In the genomic region with DNA sequence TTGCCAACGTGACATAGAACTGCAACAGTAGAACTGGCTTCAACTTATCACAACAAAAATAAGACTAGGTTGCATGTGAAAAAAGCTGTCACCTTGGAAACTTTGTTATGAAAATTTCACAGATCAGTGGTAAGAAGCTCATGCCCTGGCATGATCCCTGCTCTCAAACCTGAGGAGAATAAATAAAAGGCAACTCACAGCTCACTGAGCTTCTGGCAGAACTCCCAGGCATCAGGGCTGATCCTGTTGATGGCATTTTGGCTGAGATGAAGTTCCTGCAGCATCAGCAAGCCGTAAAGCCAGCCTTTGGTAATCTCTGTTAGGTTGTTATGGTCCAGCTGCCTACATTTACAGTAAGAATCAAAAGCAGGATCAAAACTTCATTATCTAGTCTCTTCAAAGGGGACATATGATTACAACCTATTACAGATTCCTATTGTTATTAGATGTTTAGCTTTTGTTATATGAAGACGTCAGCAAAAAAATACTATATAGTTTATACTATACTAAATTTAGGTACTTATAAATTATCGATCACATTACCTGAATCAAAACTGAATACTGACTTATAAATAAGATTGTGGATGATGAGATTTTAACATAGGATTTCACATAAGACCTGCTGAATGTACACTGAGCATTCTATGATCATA, we compare ENCODE assay signal across 9 cellular contexts. TPM values are rescaled to one million over a fixed set of nuclear protein-coding genes. Genes with fewer than 3 reads are reported as not detected.
DNase-seq lines count a peak whose midpoint lies in the region; ATAC-seq and TF ChIP-seq lines count a peak whose summit lies in the region.
"Had no signal": no experiment of that assay in that cellular context is flagged by ENCODE, and none has a peak within 500 bp of the region (broad histone marks: within the 10 kb centered on the region; RNA-seq: fewer than 3 reads in every experiment).

No MANE protein-coding gene starts in this region.

- no peak for TF ChIP-seq CTCF in astrocyte of the spinal cord (IDR thresholded peaks at IDR 0.05; ENCODE audit: low read depth, low read length)

- in situ Hi-C loops in astrocyte of the spinal cord (cut with HindIII; ENCODE audit: low sequenced_read_pairs): no loop called here

- no peak for ATAC-seq in HG02623 (IDR thresholded peaks at IDR 0.05; ENCODE audit: unreplicated experiment)
- no peak for ATAC-seq in GM19351 (IDR thresholded peaks at IDR 0.05; ENCODE audit: unreplicated experiment)
- ATAC-seq: activated CD8-positive, alpha-beta T cell treated with anti-CD3 and anti-CD28 coated beads, Interleukin-2, amount 10 ng/mL, durations not matched to agents 7 days and 5 days had no signal

- DNase-seq in SHP77 (lab: John Stamatoyannopoulos, UW) (peak; percentile 7 to 58), SHP77 treated with DMSO at 0.1 percent for 48 hours (lab: John Stamatoyannopoulos, UW) (no peak), astrocyte of the spinal cord (ENCODE audit: low read depth, low spot score) (peak; percentile 77), iPS-NIHi11 (ENCODE audit: low spot score) (peak; percentile 26), ureter (ENCODE audit: low spot score) (peak; percentile 76)
- DNase-seq in stimulated activated naive CD4-positive, alpha-beta T cell treated with Interleukin-2 at 50 U/mL for 16 hours (lab: John Stamatoyannopoulos, UW): no peak
- DNase-seq: activated CD8-positive, alpha-beta T cell treated with anti-CD3 and anti-CD28 coated beads, Interleukin-2, amount 10 ng/mL, durations not matched to agents 7 days and 5 days had no signal

- H3K4me3 ChIP-seq in astrocyte of the spinal cord (ENCODE audit: low read depth, low read length): no peak overlapping the region

RNA-seq across cellular contexts. Expression of a gene that starts 32.0 kb away (rescaled TPM):
- total RNA-seq in ureter: 56.1 TPM
- total RNA-seq: activated CD8-positive, alpha-beta T cell treated with anti-CD3 and anti-CD28 coated beads, Interleukin-2, amount 10 ng/mL, durations not matched to agents 7 days and 5 days had no signal

Comparison
In these comparisons a context has a peak if more than half of its experiments do, and no peak if none do; other contexts are left out.
1. DNase-seq: peak in SHP77 (2 of 2), astrocyte of the spinal cord (single experiment), iPS-NIHi11 (single experiment) and ureter (single experiment); none in SHP77 treated with DMSO at 0.1 percent for 48 hours (single experiment) and stimulated activated naive CD4-positive, alpha-beta T cell treated with Interleukin-2 at 50 U/mL for 16 hours (single experiment).